In the genomic region with DNA sequence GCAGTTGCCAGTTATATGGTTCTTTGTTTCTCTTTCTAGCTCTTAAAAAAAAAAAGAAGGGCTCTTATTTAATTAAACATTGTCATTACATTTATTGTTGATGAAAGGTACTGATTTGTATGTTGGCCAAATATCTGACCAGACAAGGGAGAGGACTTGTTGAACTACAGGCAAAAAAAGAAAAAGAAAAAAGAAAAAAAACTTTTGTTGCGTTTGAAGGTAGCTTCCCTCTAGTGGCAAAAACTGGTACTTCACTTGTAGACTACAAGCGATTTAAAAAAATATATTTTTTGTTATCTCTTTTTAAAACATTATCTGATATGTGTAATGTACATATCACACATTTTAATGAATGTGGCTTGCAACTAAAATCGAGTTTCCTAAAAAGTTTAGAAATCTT, we compare ENCODE assay signal across 8 cellular contexts.
A peak's percentile ranks its signal among the peaks of the same experiment; 100 is the strongest.
DNase-seq lines count a peak whose midpoint lies in the region; ATAC-seq and TF ChIP-seq lines count a peak whose summit lies in the region.

No MANE protein-coding gene starts in this region.

- no peak overlapping the region for H3K4me2 ChIP-seq in Karpas-422 (ENCODE audit: low read depth, low read length, poor library complexity, severe bottlenecking)

- no peaks in the 10 kb centered on the region for H3K9me2 ChIP-seq in Karpas-422 (replicated peaks; ENCODE audit: insufficient read depth, low read length)

- POLR2A ChIA-PET in BJ (lab: Charles Lee): no interaction called here

- H3K9ac ChIP-seq in Karpas-422 (ENCODE audit: low read length): no peak overlapping the region
- no peak overlapping the region for H3K9ac ChIP-seq in liver (ENCODE audit: low read depth in 1 of 2, low read length in 2 of 2)

- H3K36me3 ChIP-seq in BJ (ENCODE audit: control insufficient read depth, insufficient read depth, low read length) (no peaks in the 10 kb centered on the region), Karpas-422 (ENCODE audit: insufficient read depth, low read length) (no peaks in the 10 kb centered on the region), liver (ENCODE audit: control insufficient read depth in 4 of 4, insufficient read depth in 3 of 4, low read depth in 1 of 4, low read length in 3 of 4) (no peaks in the 10 kb centered on the region)

- no peaks in the 10 kb centered on the region for H3K27me3 ChIP-seq in BJ (ENCODE audit: control insufficient read depth, insufficient read depth, low read length)
- H3K27me3 ChIP-seq in Karpas-422 (ENCODE audit: low read length): no peaks in the 10 kb centered on the region
- no peaks in the 10 kb centered on the region for H3K27me3 ChIP-seq in liver (ENCODE audit: control insufficient read depth in 4 of 4, insufficient read depth in 4 of 4, low read length in 3 of 4)

- WGBS in liver: 4% methylated on average over 3 of the region's 3 CpGs

- no peaks in the 10 kb centered on the region for H3K79me2 ChIP-seq in Karpas-422 (ENCODE audit: low read length)

- intact Hi-C loops in head of caudate nucleus (cut with DNase I): no loop called here

- no peak for DNase-seq in BJ (ENCODE audit: low read depth)
- DNase-seq in Karpas-422: peak; percentile 81
- DNase-seq in astrocyte of the hippocampus (ENCODE audit: low read depth, low spot score): peak; percentile 57
- DNase-seq in cerebellar nuclear complex (lab: John Stamatoyannopoulos, UW): no peak
- no peak for DNase-seq in head of caudate nucleus
- DNase-seq in A172 (ENCODE audit: low spot score): no peak

- H2AFZ ChIP-seq in Karpas-422 (ENCODE audit: low read length): peak overlapping the region; percentile 51; the same call in 1 of the 2 replicates

- H3K27ac ChIP-seq in Karpas-422 (ENCODE audit: low read length) (no peak overlapping the region), liver (ENCODE audit: low read depth in 1 of 2, low read length in 2 of 2) (no peak overlapping the region)

- peak; percentile 41 to 56 for TF ChIP-seq RAD21 in liver (IDR thresholded peaks at IDR 0.05)

- CTCF ChIA-PET in BJ (lab: Yijun Ruan, JAX): interaction anchor here (0.7 to 2.0 kb wide), 6 partner anchors 9 to 171 kb away, joined by 3 to 8 read pairs (median 4); no protein-coding TSS in a partner anchor

- ATAC-seq in GM19463 (IDR thresholded peaks at IDR 0.05; ENCODE audit: unreplicated experiment): no peak

- H4K20me1 ChIP-seq in Karpas-422 (ENCODE audit: insufficient read depth, low read depth, low read length): no peaks in the 10 kb centered on the region

- TF ChIP-seq CTCF in BJ (IDR thresholded peaks at IDR 0.05; ENCODE audit: insufficient read depth, low read depth, low read length) (peak; percentile 69), liver (IDR thresholded peaks at IDR 0.05; ENCODE audit: low read depth, low read length, missing input control) (peak; percentile 57)

- no peaks in the 10 kb centered on the region for H3K9me3 ChIP-seq in Karpas-422 (ENCODE audit: low read length)
- no peaks in the 10 kb centered on the region for H3K9me3 ChIP-seq in liver (ENCODE audit: control insufficient read depth in 4 of 4, low read length in 3 of 4)

- H3K4me1 ChIP-seq in Karpas-422 (ENCODE audit: low read length) (peaks cover 7% of the 10 kb centered on the region; the same call in 1 of the 2 replicates), liver (ENCODE audit: control insufficient read depth in 4 of 4, insufficient read depth in 4 of 4, low read length in 3 of 4) (peaks cover 0 to 1% (median 0%) of the 10 kb centered on the region in 4 donors)

- H3K4me3 ChIP-seq in BJ (ENCODE audit: low read depth, low read length): no peak overlapping the region
- no peak overlapping the region for H3K4me3 ChIP-seq in Karpas-422 (ENCODE audit: low read length)
- peak overlapping the region in 1 of 3 donors; percentile 30 for H3K4me3 ChIP-seq in liver (ENCODE audit: low read depth in 1 of 3, low read length in 3 of 3)

TF ChIP-seq in liver, 16 proteins besides CTCF, POLR2A, EP300 and RAD21:
- TF ChIP-seq TAF1 (conservative IDR thresholded peaks at IDR 0.05) (no peak), HNF4A (conservative IDR thresholded peaks at IDR 0.05) (no peak), SP1 (IDR thresholded peaks at IDR 0.05) (no peak), EGR1 (IDR thresholded peaks at IDR 0.05; ENCODE audit: low read depth in 2 of 2) (no peak), HNF4G (IDR thresholded peaks at IDR 0.05) (no peak), GABPA (IDR thresholded peaks at IDR 0.05 in 1 of 2, conservative IDR thresholded peaks at IDR 0.05 in 1 of 2) (no peak), FOXA2 (IDR thresholded peaks at IDR 0.05) (no peak), NR2F2 (IDR thresholded peaks at IDR 0.05) (no peak), RXRA (IDR thresholded peaks at IDR 0.05) (no peak), JUND (IDR thresholded peaks at IDR 0.05) (no peak), FOXA1 (IDR thresholded peaks at IDR 0.05) (no peak), YY1 (IDR thresholded peaks at IDR 0.05) (no peak)
- TF ChIP-seq, protein P1, sequence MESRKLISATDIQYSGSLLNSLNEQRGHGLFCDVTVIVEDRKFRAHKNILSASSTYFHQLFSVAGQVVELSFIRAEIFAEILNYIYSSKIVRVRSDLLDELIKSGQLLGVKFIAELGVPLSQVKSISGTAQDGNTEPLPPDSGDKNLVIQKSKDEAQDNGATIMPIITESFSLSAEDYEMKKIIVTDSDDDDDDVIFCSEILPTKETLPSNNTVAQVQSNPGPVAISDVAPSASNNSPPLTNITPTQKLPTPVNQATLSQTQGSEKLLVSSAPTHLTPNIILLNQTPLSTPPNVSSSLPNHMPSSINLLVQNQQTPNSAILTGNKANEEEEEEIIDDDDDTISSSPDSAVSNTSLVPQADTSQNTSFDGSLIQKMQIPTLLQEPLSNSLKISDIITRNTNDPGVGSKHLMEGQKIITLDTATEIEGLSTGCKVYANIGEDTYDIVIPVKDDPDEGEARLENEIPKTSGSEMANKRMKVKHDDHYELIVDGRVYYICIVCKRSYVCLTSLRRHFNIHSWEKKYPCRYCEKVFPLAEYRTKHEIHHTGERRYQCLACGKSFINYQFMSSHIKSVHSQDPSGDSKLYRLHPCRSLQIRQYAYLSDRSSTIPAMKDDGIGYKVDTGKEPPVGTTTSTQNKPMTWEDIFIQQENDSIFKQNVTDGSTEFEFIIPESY (IDR thresholded peaks at IDR 0.05): no peak
- TF ChIP-seq, protein P2, sequence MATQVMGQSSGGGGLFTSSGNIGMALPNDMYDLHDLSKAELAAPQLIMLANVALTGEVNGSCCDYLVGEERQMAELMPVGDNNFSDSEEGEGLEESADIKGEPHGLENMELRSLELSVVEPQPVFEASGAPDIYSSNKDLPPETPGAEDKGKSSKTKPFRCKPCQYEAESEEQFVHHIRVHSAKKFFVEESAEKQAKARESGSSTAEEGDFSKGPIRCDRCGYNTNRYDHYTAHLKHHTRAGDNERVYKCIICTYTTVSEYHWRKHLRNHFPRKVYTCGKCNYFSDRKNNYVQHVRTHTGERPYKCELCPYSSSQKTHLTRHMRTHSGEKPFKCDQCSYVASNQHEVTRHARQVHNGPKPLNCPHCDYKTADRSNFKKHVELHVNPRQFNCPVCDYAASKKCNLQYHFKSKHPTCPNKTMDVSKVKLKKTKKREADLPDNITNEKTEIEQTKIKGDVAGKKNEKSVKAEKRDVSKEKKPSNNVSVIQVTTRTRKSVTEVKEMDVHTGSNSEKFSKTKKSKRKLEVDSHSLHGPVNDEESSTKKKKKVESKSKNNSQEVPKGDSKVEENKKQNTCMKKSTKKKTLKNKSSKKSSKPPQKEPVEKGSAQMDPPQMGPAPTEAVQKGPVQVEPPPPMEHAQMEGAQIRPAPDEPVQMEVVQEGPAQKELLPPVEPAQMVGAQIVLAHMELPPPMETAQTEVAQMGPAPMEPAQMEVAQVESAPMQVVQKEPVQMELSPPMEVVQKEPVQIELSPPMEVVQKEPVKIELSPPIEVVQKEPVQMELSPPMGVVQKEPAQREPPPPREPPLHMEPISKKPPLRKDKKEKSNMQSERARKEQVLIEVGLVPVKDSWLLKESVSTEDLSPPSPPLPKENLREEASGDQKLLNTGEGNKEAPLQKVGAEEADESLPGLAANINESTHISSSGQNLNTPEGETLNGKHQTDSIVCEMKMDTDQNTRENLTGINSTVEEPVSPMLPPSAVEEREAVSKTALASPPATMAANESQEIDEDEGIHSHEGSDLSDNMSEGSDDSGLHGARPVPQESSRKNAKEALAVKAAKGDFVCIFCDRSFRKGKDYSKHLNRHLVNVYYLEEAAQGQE (IDR thresholded peaks at IDR 0.05): no peak
- TF ChIP-seq, protein P3, sequence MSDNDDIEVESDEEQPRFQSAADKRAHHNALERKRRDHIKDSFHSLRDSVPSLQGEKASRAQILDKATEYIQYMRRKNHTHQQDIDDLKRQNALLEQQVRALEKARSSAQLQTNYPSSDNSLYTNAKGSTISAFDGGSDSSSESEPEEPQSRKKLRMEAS (IDR thresholded peaks at IDR 0.05): no peak
- TF ChIP-seq, protein P4, sequence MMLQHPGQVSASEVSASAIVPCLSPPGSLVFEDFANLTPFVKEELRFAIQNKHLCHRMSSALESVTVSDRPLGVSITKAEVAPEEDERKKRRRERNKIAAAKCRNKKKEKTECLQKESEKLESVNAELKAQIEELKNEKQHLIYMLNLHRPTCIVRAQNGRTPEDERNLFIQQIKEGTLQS (IDR thresholded peaks at IDR 0.05): no peak

Comparison
In these comparisons a context has a peak if more than half of its experiments do, and no peak if none do; other contexts are left out.
1. DNase-seq: peak in Karpas-422 (single experiment) and astrocyte of the hippocampus (single experiment); none in BJ (single experiment), cerebellar nuclear complex (0 of 2), head of caudate nucleus (0 of 42) and A172 (single experiment).